In genomic region chr5:135322744-135323143, GRCh38 we compare ENCODE assay signal across 28 cellular contexts.
"Had no signal": no experiment of that assay in that cellular context is flagged by ENCODE, and none has a peak within 500 bp of the region (broad histone marks: within the 10 kb centered on the region; RNA-seq: fewer than 3 reads in every experiment).

No MANE protein-coding gene starts in this region.

- DNase-seq: activated CD4-positive, alpha-beta memory T cell treated with anti-CD3 and anti-CD28 coated beads, Interleukin-2, amount 10 ng/mL, durations not matched to agents 7 days and 5 days; activated CD4-positive, alpha-beta T cell treated with anti-CD3 and anti-CD28 coated beads for 1 hour; activated CD4-positive, alpha-beta T cell treated with anti-CD3 and anti-CD28 coated beads for 4 hours; activated CD4-positive, alpha-beta T cell treated with anti-CD3 and anti-CD28 coated beads, Interleukin-2, amount 10 ng/mL, durations not matched to agents 7 days and 5 days; activated CD4-positive, alpha-beta T cell treated with anti-CD3 and anti-CD28 coated beads, Interleukin-2, amount 50 U/mL, for 4 hours; activated effector memory CD4-positive, alpha-beta T cell treated with Interleukin-2 at 50 U/mL for 16 hours; activated gamma-delta T cell treated with Interleukin-2 at 50 U/mL for 16 hours; activated naive CD4-positive, alpha-beta T cell treated with anti-CD3 and anti-CD28 coated beads for 36 hours; activated naive CD8-positive, alpha-beta T cell treated with anti-CD3 and anti-CD28 coated beads, Interleukin-2, amount 10 ng/mL, durations not matched to agents 7 days and 5 days; activated T-cell treated with anti-CD3 and anti-CD28 coated beads for 4 hours; activated T-cell treated with anti-CD3 and anti-CD28 coated beads, Interleukin-2, amount 50 U/mL, for 24 hours; effector memory CD4-positive, alpha-beta T cell; foreskin fibroblast; T-cell had no signal

- H3K27me3 Mint-ChIP-seq: activated CD4-positive, alpha-beta memory T cell treated with anti-CD3 and anti-CD28 coated beads, Interleukin-2, amount 10 ng/mL, durations not matched to agents 7 days and 5 days; activated CD4-positive, alpha-beta T cell treated with anti-CD3 and anti-CD28 coated beads, Interleukin-2, amount 10 ng/mL, durations not matched to agents 7 days and 5 days; activated naive CD8-positive, alpha-beta T cell treated with anti-CD3 and anti-CD28 coated beads, Interleukin-2, amount 10 ng/mL, durations not matched to agents 7 days and 5 days; activated T-cell treated with anti-CD3 and anti-CD28 coated beads, Interleukin-2, amount 50 U/mL, for 24 hours; activated T-helper 17 cell treated with anti-CD3 and anti-CD28 coated beads, Interleukin-2, amount 50 U/mL, for 72 hours; brain; central memory CD8-positive, alpha-beta T cell; dendritic cell treated with granulocyte-macrophage colony-stimulating factor and Interleukin-4, amounts not matched to agents 40 ng/mL and 50 ng/mL, for 4 days; T-cell had no signal

- H3K4me1 Mint-ChIP-seq: activated T-helper 17 cell treated with anti-CD3 and anti-CD28 coated beads, Interleukin-2, amount 50 U/mL, for 72 hours; central memory CD8-positive, alpha-beta T cell; endodermal cell; WTC11 had no signal

- H3K4me1 ChIP-seq: ascending aorta, breast epithelium had no signal

- H3K36me3 Mint-ChIP-seq: activated naive CD4-positive, alpha-beta T cell treated with anti-CD3 and anti-CD28 coated beads, Interleukin-2, amount 50 U/mL, for 72 hours; activated naive CD8-positive, alpha-beta T cell treated with anti-CD3 and anti-CD28 coated beads, Interleukin-2, amount 10 ng/mL, durations not matched to agents 7 days and 5 days; brain; WTC11 had no signal

- H3K27ac Mint-ChIP-seq: activated CD4-positive, alpha-beta memory T cell treated with anti-CD3 and anti-CD28 coated beads, Interleukin-2, amount 10 ng/mL, durations not matched to agents 7 days and 5 days; activated naive CD4-positive, alpha-beta T cell treated with anti-CD3 and anti-CD28 coated beads for 36 hours; activated naive CD4-positive, alpha-beta T cell treated with anti-CD3 and anti-CD28 coated beads, Interleukin-2, amount 50 U/mL, for 72 hours; activated T-cell treated with anti-CD3 and anti-CD28 coated beads, Interleukin-2, amount 50 U/mL, for 24 hours; activated T-helper 17 cell treated with anti-CD3 and anti-CD28 coated beads, Interleukin-2, amount 50 U/mL, for 72 hours; brain; dendritic cell treated with granulocyte-macrophage colony-stimulating factor and Interleukin-4, amounts not matched to agents 40 ng/mL and 50 ng/mL, for 4 days; endodermal cell; T-helper 1 cell treated with Interleukin-12 subunit alpha and Interleukin-12 subunit beta and Interleukin-4 antibody, amounts not matched to agents 30 μg/mL and 1 μg/mL, for 36 hours; WTC11 had no signal

- H3K9me3 ChIP-seq: ascending aorta, breast epithelium had no signal

- H3K27me3 ChIP-seq: ascending aorta, breast epithelium, dorsolateral prefrontal cortex had no signal

- H3K36me3 ChIP-seq: ascending aorta, breast epithelium, cardiac muscle cell had no signal

- ATAC-seq: activated naive CD4-positive, alpha-beta T cell treated with anti-CD3 and anti-CD28 coated beads, Interleukin-2, amount 50 U/mL, for 72 hours; activated T-helper 17 cell treated with anti-CD3 and anti-CD28 coated beads, Interleukin-2, amount 50 U/mL, for 72 hours; esophagus mucosa; T-cell; WTC11 had no signal

- H3K4me3 Mint-ChIP-seq: activated CD4-positive, alpha-beta memory T cell treated with anti-CD3 and anti-CD28 coated beads, Interleukin-2, amount 10 ng/mL, durations not matched to agents 7 days and 5 days; activated CD4-positive, alpha-beta T cell treated with anti-CD3 and anti-CD28 coated beads, Interleukin-2, amount 10 ng/mL, durations not matched to agents 7 days and 5 days; activated naive CD4-positive, alpha-beta T cell treated with anti-CD3 and anti-CD28 coated beads for 36 hours; activated naive CD8-positive, alpha-beta T cell treated with anti-CD3 and anti-CD28 coated beads, Interleukin-2, amount 10 ng/mL, durations not matched to agents 7 days and 5 days; activated T-cell treated with anti-CD3 and anti-CD28 coated beads, Interleukin-2, amount 50 U/mL, for 24 hours; activated T-helper 17 cell treated with anti-CD3 and anti-CD28 coated beads, Interleukin-2, amount 50 U/mL, for 72 hours; brain; central memory CD8-positive, alpha-beta T cell; dendritic cell treated with granulocyte-macrophage colony-stimulating factor and Interleukin-4, amounts not matched to agents 40 ng/mL and 50 ng/mL, for 4 days; endodermal cell; T-cell; T-helper 1 cell treated with Interleukin-12 subunit alpha and Interleukin-12 subunit beta and Interleukin-4 antibody, amounts not matched to agents 30 μg/mL and 1 μg/mL, for 36 hours; WTC11 had no signal

- H3K27ac ChIP-seq: ascending aorta, breast epithelium, cardiac muscle cell, coronary artery, dorsolateral prefrontal cortex had no signal

- H3K9me3 Mint-ChIP-seq: activated CD4-positive, alpha-beta memory T cell treated with anti-CD3 and anti-CD28 coated beads, Interleukin-2, amount 10 ng/mL, durations not matched to agents 7 days and 5 days; activated CD4-positive, alpha-beta T cell treated with anti-CD3 and anti-CD28 coated beads, Interleukin-2, amount 10 ng/mL, durations not matched to agents 7 days and 5 days; activated naive CD4-positive, alpha-beta T cell treated with anti-CD3 and anti-CD28 coated beads for 36 hours; activated naive CD4-positive, alpha-beta T cell treated with anti-CD3 and anti-CD28 coated beads, Interleukin-2, amount 50 U/mL, for 72 hours; activated naive CD8-positive, alpha-beta T cell treated with anti-CD3 and anti-CD28 coated beads, Interleukin-2, amount 10 ng/mL, durations not matched to agents 7 days and 5 days; activated T-cell treated with anti-CD3 and anti-CD28 coated beads, Interleukin-2, amount 50 U/mL, for 24 hours; activated T-helper 17 cell treated with anti-CD3 and anti-CD28 coated beads, Interleukin-2, amount 50 U/mL, for 72 hours; central memory CD8-positive, alpha-beta T cell; dendritic cell treated with granulocyte-macrophage colony-stimulating factor and Interleukin-4, amounts not matched to agents 40 ng/mL and 50 ng/mL, for 4 days; endodermal cell; T-cell; T-helper 1 cell treated with Interleukin-12 subunit alpha and Interleukin-12 subunit beta and Interleukin-4 antibody, amounts not matched to agents 30 μg/mL and 1 μg/mL, for 36 hours; WTC11 had no signal

- H3K4me3 ChIP-seq: ascending aorta, breast epithelium, cardiac muscle cell, coronary artery, dorsolateral prefrontal cortex had no signal
